In genomic region chr22:41501209-41501608, GRCh38 we compare ENCODE assay signal across 1 cellular context.
TF ChIP-seq lines count a peak whose summit lies in the region.

No MANE protein-coding gene starts in this region.

TF ChIP-seq in HepG2, 621 proteins besides CTCF, POLR2A, EP300 and RAD21:
- TF ChIP-seq ZGPAT (CRISPR knock-in tag; IDR thresholded peaks at IDR 0.05) (no peak), STAG1 (CRISPR knock-in tag; IDR thresholded peaks at IDR 0.05) (peak; percentile 66), ZNF280B (CRISPR knock-in tag; IDR thresholded peaks at IDR 0.05; ENCODE audit: borderline replicate concordance) (no peak), THAP9 (CRISPR knock-in tag; IDR thresholded peaks at IDR 0.05; ENCODE audit: borderline replicate concordance) (peak; percentile 36; the same call in 1 of the 2 replicates)
